ENCODE assay signal across 8 cellular contexts in genomic region chr7:23597064-23597907, GRCh38. TPM values are rescaled to one million over a fixed set of nuclear protein-coding genes. Genes with fewer than 3 reads are reported as not detected.
DNase-seq lines count a peak whose midpoint lies in the region; ATAC-seq and TF ChIP-seq lines count a peak whose summit lies in the region.

TSS of gene CCDC126 (plus strand) at chr7:23597382. CDS start at chr7:23611316, 13,934 bp downstream.

- no peaks in the 10 kb centered on the region for H3K36me3 ChIP-seq in Caco-2 (ENCODE audit: control insufficient read depth, insufficient read depth, low read length)

- BruUV-seq in Caco-2 (replicated peaks; lab: Mats Ljungman, UMichigan): no TSS peak

- intact Hi-C loops in Caco-2 (cut with micrococcal nuclease; ENCODE audit: unreplicated experiment): loop anchor here (1.0 to 2.0 kb wide), 3 partner anchors 27 to 113 kb away; partner anchors contain the start of genes FAM221A and STK31

- H3K9me3 Mint-ChIP-seq in Caco-2 (ENCODE audit: unreplicated experiment): no peaks in the 10 kb centered on the region

- peaks cover 22% of the 10 kb centered on the region for H3K4me1 Mint-ChIP-seq in Caco-2 (ENCODE audit: low read depth, unreplicated experiment)

- peaks cover 10% of the 10 kb centered on the region for H3K36me3 Mint-ChIP-seq in Caco-2 (ENCODE audit: insufficient read depth, unreplicated experiment)

- POLR2A ChIA-PET in Caco-2 (lab: Charles Lee): interaction anchor here (0.6 to 2.4 kb wide), 4 partner anchors 66 to 114 kb away, joined by 3 to 19 read pairs (median 4); partner anchors contain the start of genes FAM221A and STK31

- peaks cover 2% of the 10 kb centered on the region for H3K27me3 Mint-ChIP-seq in Caco-2 (ENCODE audit: insufficient read depth, unreplicated experiment)

- TF ChIP-seq CTCF in Caco-2 (IDR thresholded peaks at IDR 0.05; ENCODE audit: insufficient read depth in 1 of 2, low read depth in 1 of 2, low read length in 1 of 2, severe bottlenecking in 1 of 2, unreplicated experiment in 1 of 2): no peak
- TF ChIP-seq CTCF in epithelial cell of esophagus (IDR thresholded peaks at IDR 0.05; ENCODE audit: insufficient read depth, low read depth, low read length, missing control alignments): no peak

- H3K27me3 ChIP-seq in Caco-2 (replicated peaks; ENCODE audit: control insufficient read depth, insufficient read depth, low read length): no peaks in the 10 kb centered on the region
- H3K27me3 ChIP-seq in mononuclear cell (ENCODE audit: insufficient read depth, low read length): no peaks in the 10 kb centered on the region

- peaks cover 18% of the 10 kb centered on the region for H3K4me1 ChIP-seq in Caco-2
- peaks cover 22% of the 10 kb centered on the region for H3K4me1 ChIP-seq in mononuclear cell (ENCODE audit: insufficient read depth, low read length)

- H3K4me3 ChIP-seq in Caco-2 (ENCODE audit: low read depth, low read length) (peak within 1 kb of the TSS; percentile 63), epithelial cell of esophagus (ENCODE audit: low read length) (peak within 1 kb of the TSS; percentile 66), mononuclear cell (ENCODE audit: low read length) (peak within 1 kb of the TSS; percentile 80)

- ATAC-seq in GM21367 (IDR thresholded peaks at IDR 0.05; ENCODE audit: unreplicated experiment): peak; percentile 58

- CTCF ChIA-PET in Caco-2 (lab: Charles Lee): interaction anchor here (0.7 to 1.6 kb wide), 5 partner anchors 26 to 113 kb away, joined by 3 to 12 read pairs (median 4); partner anchors contain the start of genes FAM221A and STK31

- peak within 1 kb of the TSS; percentile 94 for H3K4me3 Mint-ChIP-seq in Caco-2 (ENCODE audit: unreplicated experiment)

- DNase-seq in Caco-2 (peak; percentile 95 to 97), HT1080 (ENCODE audit: low read depth) (peak; percentile 93), NOMO-1 treated with dmso at 0.1 percent for 144 hours (lab: John Stamatoyannopoulos, UW; ENCODE audit: unreplicated experiment) (peak; percentile 73), activated T-cell treated with anti-CD3 and anti-CD28 coated beads for 1 hour (ENCODE audit: low read depth) (peak; percentile 71), epithelial cell of esophagus (ENCODE audit: low read depth) (peak; percentile 92)
- DNase-seq in stimulated activated CD8-positive, alpha-beta memory T cell treated with anti-CD3 and anti-CD28 coated beads, Interleukin-2, amount 100 ng/mL, for 48 hours (ENCODE audit: low read depth in 2 of 2): peak; percentile 76 to 82

- H3K27ac Mint-ChIP-seq in Caco-2 (ENCODE audit: unreplicated experiment): peak within 1 kb of the TSS; percentile 81

- H3K9me3 ChIP-seq in Caco-2 (no peaks in the 10 kb centered on the region), mononuclear cell (ENCODE audit: low read depth, low read length) (no peaks in the 10 kb centered on the region)

RNA-seq across cellular contexts. Expression of gene CCDC126, which starts in this region (rescaled TPM):
- 10.1 and 11.3 TPM in 2 replicates for total RNA-seq in Caco-2 (2022)
- 7.8 and 9.1 TPM in 2 replicates for total RNA-seq in HT1080 (2014; rRNA removed; shearing (Covaris generic))
- polyA plus RNA-seq in HT1080 (2015; cell fraction: cytosol; rRNA removed): 7.7 and 7.8 TPM in 2 replicates
- 7.2 and 7.6 TPM in 2 replicates for polyA plus RNA-seq in HT1080 (2015; cell fraction: nucleus; rRNA removed)
- total RNA-seq in mononuclear cell: 32.5 TPM

Comparison
In these comparisons a context has a peak if more than half of its experiments do, and no peak if none do; other contexts are left out.
1. Peak in every context shown above with its lines: DNase-seq, ATAC-seq and H3K4me3 ChIP-seq.